In the genomic region with DNA sequence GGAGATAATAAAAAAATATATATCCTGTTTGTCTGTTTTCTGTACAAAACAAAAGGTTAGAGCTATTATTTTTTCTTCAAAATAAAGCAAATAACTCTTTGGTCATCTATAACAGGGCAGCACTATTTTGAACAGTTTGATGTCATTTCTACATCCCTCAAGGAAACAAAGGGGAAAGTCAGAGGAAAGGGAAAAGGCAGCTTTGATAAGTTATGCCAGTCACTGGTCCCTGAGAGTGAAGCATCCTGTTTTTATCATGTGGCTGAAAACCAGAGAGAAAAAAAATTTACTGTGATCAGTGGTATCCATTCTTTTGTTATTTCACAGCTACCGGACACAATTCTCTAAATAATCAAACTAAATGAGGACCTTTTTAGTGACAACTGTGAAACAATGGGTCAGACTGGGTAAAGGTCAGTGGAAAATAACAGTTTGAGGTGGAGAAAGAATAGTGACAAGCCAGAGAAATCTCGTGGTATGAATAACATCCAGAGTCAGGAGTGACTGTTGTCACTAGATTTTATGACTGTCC, we compare ENCODE assay signal across 17 cellular contexts.
DNase-seq lines count a peak whose midpoint lies in the region; FAIRE-seq and TF ChIP-seq lines count a peak whose summit lies in the region.
"Had no signal": no experiment of that assay in that cellular context is flagged by ENCODE, and none has a peak within 500 bp of the region (broad histone marks: within the 10 kb centered on the region; RNA-seq: fewer than 3 reads in every experiment).

No MANE protein-coding gene starts in this region.

- TF ChIP-seq CTCF in stomach (IDR thresholded peaks at IDR 0.05) = no peak

- H3K27me3 ChIP-seq in stomach (no peaks in the 10 kb centered on the region), GM23248 (replicated peaks; ENCODE audit: insufficient read depth) (no peaks in the 10 kb centered on the region)
- H3K27me3 ChIP-seq: MG63, Peyer's patch had no signal

- no peaks in the 10 kb centered on the region for H3K9me2 ChIP-seq in GM23248 (ENCODE audit: insufficient read depth)

- H3K9me3 ChIP-seq in stomach (no peaks in the 10 kb centered on the region), GM23248 (ENCODE audit: low read depth) (no peaks in the 10 kb centered on the region)
- H3K9me3 ChIP-seq: MG63, Peyer's patch had no signal

- DNase-seq in H54 (ENCODE audit: insufficient read length, low spot score) = no peak
- peak; percentile 63 for DNase-seq in SK-MEL-5 (ENCODE audit: low read depth, low spot score)
- peak; percentile 31 to 92 for DNase-seq in lung microvascular endothelial cell (ENCODE audit: low read depth in 2 of 2)
- peak; percentile 17 for DNase-seq in pulmonary artery endothelial cell (ENCODE audit: low read depth, low spot score)
- no peak for DNase-seq in stomach
- DNase-seq in NCI-H187 treated with DMSO at 0.1 percent for 48 hours (lab: John Stamatoyannopoulos, UW) = no peak
- DNase-seq in GM23248 = no peak
- DNase-seq: EL, Karpas-422, MG63, NCI-H1092, NCI-H1694, NCI-H226, NCI-H524 treated with DMSO at 0.1 percent for 48 hours, Peyer's patch, SHP77 had no signal

- no peak overlapping the region for H3K9ac ChIP-seq in GM23248

- no peak for TF ChIP-seq POLR2A in H54 (IDR thresholded peaks at IDR 0.05; ENCODE audit: low read depth, low read length)
- TF ChIP-seq POLR2A in stomach (IDR thresholded peaks at IDR 0.05) = no peak

- peaks cover 10% of the 10 kb centered on the region; the same call in 1 of the 2 replicates for H3F3A ChIP-seq in GM23248 (ENCODE audit: insufficient read depth)

- no peaks in the 10 kb centered on the region for H3K36me3 ChIP-seq in stomach
- H3K36me3 ChIP-seq in GM23248 (ENCODE audit: low read depth) = no peaks in the 10 kb centered on the region
- H3K36me3 ChIP-seq: MG63, Peyer's patch had no signal

- no peak overlapping the region for H3K4me2 ChIP-seq in GM23248 (ENCODE audit: unreplicated experiment)

- H3K79me2 ChIP-seq in GM23248 (ENCODE audit: insufficient read depth) = no peaks in the 10 kb centered on the region

- in situ Hi-C loops in SK-MEL-5 (cut with HindIII; ENCODE audit: low pct_unique_long_range_greater_than_20kb, low sequenced_read_pairs) = no loop called here
- in situ Hi-C loops in GM23248 (cut with MboI) = no loop called here

- H4K20me1 ChIP-seq in GM23248 (ENCODE audit: insufficient read depth) = no peaks in the 10 kb centered on the region

- 50 to 73% (median 60%) methylated on average over 2 of the region's 2 CpGs for WGBS in stomach, 5 donors
- 52 to 54% methylated on average over 2 of the region's 2 CpGs for WGBS in GM23248 (ENCODE audit: low coverage in 1 of 2, low lambda C conversion rate in 2 of 2, missing lambda C conversion rate in 2 of 2), 2 experiments

- no peak overlapping the region for H2AFZ ChIP-seq in GM23248

- no peak overlapping the region for H3K27ac ChIP-seq in stomach
- H3K27ac ChIP-seq in GM23248 = no peak overlapping the region
- H3K27ac ChIP-seq: Peyer's patch had no signal

- H3K4me1 ChIP-seq in stomach (peaks cover 0 to 16% (median 4%) of the 10 kb centered on the region in 4 donors), GM23248 (ENCODE audit: insufficient read depth) (peaks cover 19% of the 10 kb centered on the region)
- H3K4me1 ChIP-seq: Peyer's patch had no signal

- TF ChIP-seq EP300 in stomach (IDR thresholded peaks at IDR 0.05) = no peak

- H3K4me3 ChIP-seq in stomach (no peak overlapping the region), GM23248 (no peak overlapping the region)
- H3K4me3 ChIP-seq: MG63, Peyer's patch had no signal

- intact Hi-C loops in stomach (cut with DNase I; ENCODE audit: low total_unique reads) = no loop called here

- FAIRE-seq in H54 (lab: Jason Lieb, UNC) = peak; percentile 6
- FAIRE-seq: GM19239 had no signal

Comparison
In these comparisons a context has a peak if more than half of its experiments do, and no peak if none do; other contexts are left out.
1. DNase-seq: peak in SK-MEL-5 (single experiment), lung microvascular endothelial cell (2 of 2) and pulmonary artery endothelial cell (single experiment); none in H54 (single experiment), stomach (single experiment), NCI-H187 treated with DMSO at 0.1 percent for 48 hours (single experiment) and GM23248 (single experiment).